ENCODE assay signal across 9 cellular contexts in genomic region chr2:100105678-100106054, GRCh38. TPM values are rescaled to one million over a fixed set of nuclear protein-coding genes. Genes with fewer than 3 reads are reported as not detected.
DNase-seq lines count a peak whose midpoint lies in the region; ATAC-seq and TF ChIP-seq lines count a peak whose summit lies in the region.
"Had no signal": no experiment of that assay in that cellular context is flagged by ENCODE, and none has a peak within 500 bp of the region (broad histone marks: within the 10 kb centered on the region; RNA-seq: fewer than 3 reads in every experiment).

No MANE protein-coding gene starts in this region.

- peak overlapping the region; percentile 76 for H3K27ac ChIP-seq in lower lobe of right lung
- H3K27ac ChIP-seq in transverse colon = peak overlapping the region; percentile 62 to 76 (median 72)
- H3K27ac ChIP-seq in PC-9 = no peak overlapping the region
- H3K27ac ChIP-seq in MM.1S (ENCODE audit: low read length) = no peak overlapping the region
- H3K27ac ChIP-seq: cardiac muscle cell had no signal

- no peaks in the 10 kb centered on the region for H3K9me3 Mint-ChIP-seq in activated T-cell treated with anti-CD3 and anti-CD28 coated beads, Interleukin-2, amount 50 U/mL, for 4 hours

- ATAC-seq in activated T-cell treated with anti-CD3 and anti-CD28 coated beads, Interleukin-2, amount 50 U/mL, for 4 hours = no peak
- ATAC-seq in lower lobe of right lung (peak in 1 of 2 donors; percentile 14), GM21825 (IDR thresholded peaks at IDR 0.05; ENCODE audit: unreplicated experiment) (no peak)

- H3F3A ChIP-seq in PC-9 (ENCODE audit: insufficient read depth, low read depth) (no peaks in the 10 kb centered on the region), MM.1S (ENCODE audit: insufficient read depth, low read length) (no peaks in the 10 kb centered on the region)

- H3K9ac ChIP-seq in MM.1S (ENCODE audit: low read length) = no peak overlapping the region

- 54 to 66% methylated on average over 3 to 12 of the region's 12 CpGs for WGBS in transverse colon (ENCODE audit: low coverage in 1 of 2), 2 donors

- in situ Hi-C loops in astrocyte of the spinal cord (cut with HindIII; ENCODE audit: low sequenced_read_pairs) (no loop called here), transverse colon (cut with MboI; ENCODE audit: low pct_ligation_motif_present in 1 of 4, low pct_unique_long_range_greater_than_20kb in 1 of 4, low sequenced_read_pairs in 3 of 4) (no loop called here)

- H3K36me3 Mint-ChIP-seq in activated T-cell treated with anti-CD3 and anti-CD28 coated beads, Interleukin-2, amount 50 U/mL, for 4 hours (ENCODE audit: insufficient read depth) = no peaks in the 10 kb centered on the region

- H3K79me2 ChIP-seq in PC-9 (ENCODE audit: low read depth) = no peaks in the 10 kb centered on the region
- H3K79me2 ChIP-seq in MM.1S (ENCODE audit: low read length) = no peaks in the 10 kb centered on the region

- H2AFZ ChIP-seq in PC-9 (no peak overlapping the region), MM.1S (ENCODE audit: low read length) (no peak overlapping the region)

- H3K9me2 ChIP-seq in PC-9 (ENCODE audit: insufficient read depth) (no peaks in the 10 kb centered on the region), MM.1S (replicated peaks; ENCODE audit: insufficient read depth, low read length) (no peaks in the 10 kb centered on the region)

- peaks cover 19% of the 10 kb centered on the region for H3K27me3 Mint-ChIP-seq in activated T-cell treated with anti-CD3 and anti-CD28 coated beads, Interleukin-2, amount 50 U/mL, for 4 hours (ENCODE audit: low read depth)

- H4K20me1 ChIP-seq in PC-9 (ENCODE audit: insufficient read depth) = no peaks in the 10 kb centered on the region
- no peaks in the 10 kb centered on the region for H4K20me1 ChIP-seq in MM.1S (ENCODE audit: insufficient read depth, low read length)

- H3K4me2 ChIP-seq in PC-9 (no peak overlapping the region), MM.1S (ENCODE audit: low read depth, low read length) (no peak overlapping the region)

- H3K9me3 ChIP-seq in lower lobe of right lung (no peaks in the 10 kb centered on the region), transverse colon (no peaks in the 10 kb centered on the region), PC-9 (ENCODE audit: insufficient read depth, low read depth) (no peaks in the 10 kb centered on the region), MM.1S (replicated peaks; ENCODE audit: insufficient read depth, low read length) (no peaks in the 10 kb centered on the region)

- TF ChIP-seq CTCF in astrocyte of the spinal cord (IDR thresholded peaks at IDR 0.05; ENCODE audit: low read depth, low read length) (no peak), lower lobe of right lung (IDR thresholded peaks at IDR 0.05) (no peak), transverse colon (IDR thresholded peaks at IDR 0.05) (no peak), PC-9 (conservative IDR thresholded peaks at IDR 0.05) (no peak), MM.1S (IDR thresholded peaks at IDR 0.05; ENCODE audit: low read length) (no peak)

- TF ChIP-seq POLR2A in transverse colon (IDR thresholded peaks at IDR 0.05) = no peak

- POLR2A ChIA-PET in PC-9 (lab: Charles Lee; ENCODE audit: unreplicated experiment) = no interaction called here

- CTCF ChIA-PET in PC-9 (lab: Charles Lee) = no interaction called here

- H3K27me3 ChIP-seq in lower lobe of right lung (ENCODE audit: low read depth) (peaks cover 8% of the 10 kb centered on the region), transverse colon (peaks cover 25% of the 10 kb centered on the region), PC-9 (ENCODE audit: insufficient read depth, low read depth) (peaks cover 53% of the 10 kb centered on the region), MM.1S (replicated peaks; ENCODE audit: insufficient read depth, low read length) (no peaks in the 10 kb centered on the region; the same call in 1 of the 2 replicates)

- H3K4me3 Mint-ChIP-seq in activated T-cell treated with anti-CD3 and anti-CD28 coated beads, Interleukin-2, amount 50 U/mL, for 4 hours = peak overlapping the region; percentile 79

- no TSS peak for BruUV-seq in PC-9 (replicated peaks; lab: Mats Ljungman, UMichigan)

- H3K4me3 ChIP-seq in astrocyte of the spinal cord (ENCODE audit: low read depth, low read length) (peak overlapping the region; percentile 54), lower lobe of right lung (peak overlapping the region; percentile 58), transverse colon (peak overlapping the region in 3 of 4 donors; percentile 47 to 61 (median 52)), PC-9 (no peak overlapping the region), MM.1S (ENCODE audit: low read length) (no peak overlapping the region)

- TF ChIP-seq EP300 in transverse colon (IDR thresholded peaks at IDR 0.05; ENCODE audit: low read depth) = no peak

- H3K4me1 ChIP-seq in lower lobe of right lung (peaks cover 19% of the 10 kb centered on the region), transverse colon (peaks cover 0 to 23% (median 11%) of the 10 kb centered on the region in 4 donors), PC-9 (replicated peaks; ENCODE audit: insufficient read depth) (no peaks in the 10 kb centered on the region), MM.1S (ENCODE audit: low read length) (no peaks in the 10 kb centered on the region)

- no peak for DNase-seq in activated T-cell treated with anti-CD3 and anti-CD28 coated beads, Interleukin-2, amount 50 U/mL, for 4 hours
- DNase-seq in activated T-cell treated with anti-CD3 and anti-CD28 coated beads for 4 hours (no peak), astrocyte of the spinal cord (ENCODE audit: low read depth, low spot score) (no peak), lower lobe of right lung (no peak), transverse colon (no peak), PC-9 (no peak), MM.1S (no peak)

- H3K36me3 ChIP-seq in lower lobe of right lung (no peaks in the 10 kb centered on the region), transverse colon (no peaks in the 10 kb centered on the region), PC-9 (ENCODE audit: low read depth) (no peaks in the 10 kb centered on the region), MM.1S (replicated peaks; ENCODE audit: insufficient read depth, low read length) (no peaks in the 10 kb centered on the region)
- H3K36me3 ChIP-seq: cardiac muscle cell had no signal

- H3K4me1 Mint-ChIP-seq in activated T-cell treated with anti-CD3 and anti-CD28 coated beads, Interleukin-2, amount 50 U/mL, for 4 hours (ENCODE audit: low read depth) = peaks cover 13% of the 10 kb centered on the region

- intact Hi-C loops in lower lobe of right lung (cut with DNase I) (no loop called here), transverse colon (cut with DNase I; ENCODE audit: low total_unique reads) (loop anchor here (5.0 kb wide), 1 partner anchor 548 kb away; no protein-coding TSS in a partner anchor), PC-9 (cut with micrococcal nuclease; ENCODE audit: unreplicated experiment) (no loop called here)

RNA-seq across cellular contexts. Expression of gene AFF3, which starts 36.7 kb away (rescaled TPM):
- 1 to 10 TPM; 2.1 to 2.6 (median 2.2) TPM for total RNA-seq in activated T-cell treated with anti-CD3 and anti-CD28 coated beads, Interleukin-2, amount 50 U/mL, for 4 hours
- total RNA-seq in lower lobe of right lung = 57.3 TPM
- 10 to 100 TPM in 2 of 4 donors, 1 to 10 TPM in 2; 9.0 to 20.2 (median 14.5) TPM for total RNA-seq in transverse colon
- total RNA-seq in PC-9 (2021) = not detected in 2 replicates

Comparison
In these comparisons a context has a peak if more than half of its experiments do, and no peak if none do; other contexts are left out.
1. H3K4me3 ChIP-seq: peak in astrocyte of the spinal cord (single experiment), lower lobe of right lung (single experiment) and transverse colon (3 of 4); none in PC-9 (single experiment) and MM.1S (single experiment).
2. H3K27ac ChIP-seq: peak in lower lobe of right lung (single experiment) and transverse colon (4 of 4); none in PC-9 (single experiment) and MM.1S (single experiment).